ENCODE assay signal across 8 cellular contexts in the genomic region with DNA sequence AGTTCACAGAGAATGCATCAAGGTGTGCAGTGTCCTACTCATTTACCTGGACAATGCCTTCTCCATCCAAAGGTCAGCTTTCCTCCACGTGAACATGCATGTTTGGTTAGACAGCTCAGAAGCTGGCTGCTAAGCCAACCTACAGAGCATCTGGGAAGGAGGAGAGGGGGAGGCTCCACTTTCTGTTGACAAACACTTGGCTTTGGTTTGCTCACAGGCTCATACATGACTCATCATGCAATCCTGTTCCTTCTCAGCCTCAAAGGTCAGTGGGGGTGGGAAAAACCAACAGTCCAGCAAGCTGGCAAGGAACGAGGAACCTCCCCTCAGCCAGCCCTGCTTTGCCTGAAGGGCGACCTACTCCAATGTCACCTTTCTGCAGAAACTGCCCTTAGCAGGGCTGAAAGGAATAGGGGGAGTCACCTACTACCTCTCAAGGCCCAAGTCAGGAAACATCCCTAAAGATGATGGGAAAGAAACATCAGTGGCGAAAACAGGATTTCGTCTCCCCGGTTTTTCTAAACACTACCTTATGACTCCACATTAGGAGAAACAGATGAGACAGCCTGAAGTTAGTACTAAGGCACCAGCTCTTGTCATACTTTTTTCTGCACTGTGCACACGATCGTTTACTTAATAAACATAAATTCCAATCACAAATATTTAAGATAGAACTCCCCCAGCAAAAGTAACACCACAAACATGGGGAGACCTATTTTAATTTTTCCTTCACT. TPM values are rescaled to one million over a fixed set of nuclear protein-coding genes. Genes with fewer than 3 reads are reported as not detected.
DNase-seq lines count a peak whose midpoint lies in the region; ATAC-seq and TF ChIP-seq lines count a peak whose summit lies in the region.

No MANE protein-coding gene starts in this region.

- H3K4me1 ChIP-seq in BE2C (peaks cover 6% of the 10 kb centered on the region), lung (ENCODE audit: control insufficient read depth in 2 of 2, insufficient read depth in 2 of 2, low read length in 2 of 2) (peaks cover 0 to 2% of the 10 kb centered on the region in 2 donors)

- H3K36me3 ChIP-seq in BE2C (no peaks in the 10 kb centered on the region), MG63 (no peaks in the 10 kb centered on the region), lung (ENCODE audit: control insufficient read depth in 2 of 2, insufficient read depth in 2 of 2, low read length in 2 of 2) (peaks cover 8 to 14% of the 10 kb centered on the region in 2 donors)

- no peak overlapping the region for H3K27ac Mint-ChIP-seq in natural killer cell treated with Interleukin-12 subunit alpha and Interleukin-12 subunit beta and Interleukin-15 and Interleukin-18, amount 100 ng/mL, for 72 hours

- no peak overlapping the region for H3K4me3 ChIP-seq in BE2C (ENCODE audit: low read depth, low read length)
- no peak overlapping the region for H3K4me3 ChIP-seq in MG63
- H3K4me3 ChIP-seq in lung, result no peak overlapping the region

- H3K27me3 ChIP-seq in BE2C (no peaks in the 10 kb centered on the region), MG63 (no peaks in the 10 kb centered on the region), lung (ENCODE audit: control insufficient read depth, insufficient read depth) (no peaks in the 10 kb centered on the region)

- ATAC-seq in lung (ENCODE audit: insufficient read depth, low FRiP score), result peak; percentile 97
- ATAC-seq in natural killer cell treated with Interleukin-12 subunit alpha and Interleukin-12 subunit beta and Interleukin-15 and Interleukin-18, amount 100 ng/mL, for 72 hours, result no peak
- no peak for ATAC-seq in GM21717 (IDR thresholded peaks at IDR 0.05; ENCODE audit: unreplicated experiment)
- ATAC-seq in HG03442 (IDR thresholded peaks at IDR 0.05; ENCODE audit: unreplicated experiment), result no peak
- no peak for ATAC-seq in HG03039 (IDR thresholded peaks at IDR 0.05; ENCODE audit: unreplicated experiment)

- DNase-seq in BE2C (peak; percentile 40), MG63 (peak; percentile 73), brain pericyte (ENCODE audit: low read depth, low spot score) (peak; percentile 86), lung (ENCODE audit: low spot score) (peak; percentile 78)
- no peak for DNase-seq in natural killer cell treated with Interleukin-12 subunit alpha and Interleukin-12 subunit beta and Interleukin-15 and Interleukin-18, amount 100 ng/mL, for 72 hours (ENCODE audit: low spot score)

- WGBS in lung, 2 donors, result 70 to 73% methylated on average over 8 of the region's 8 CpGs

- H3K9me3 ChIP-seq in BE2C (no peaks in the 10 kb centered on the region; the same call in 1 of the 2 replicates), MG63 (no peaks in the 10 kb centered on the region), lung (ENCODE audit: control insufficient read depth in 2 of 2, insufficient read depth in 1 of 2, low read length in 1 of 2) (no peaks in the 10 kb centered on the region)

- peaks cover 12 to 13% of the 10 kb centered on the region in 2 donors for H3K4me1 Mint-ChIP-seq in natural killer cell treated with Interleukin-12 subunit alpha and Interleukin-12 subunit beta and Interleukin-15 and Interleukin-18, amount 100 ng/mL, for 72 hours (ENCODE audit: low read depth in 2 of 2)

- no peak overlapping the region for H3K4me3 Mint-ChIP-seq in natural killer cell treated with Interleukin-12 subunit alpha and Interleukin-12 subunit beta and Interleukin-15 and Interleukin-18, amount 100 ng/mL, for 72 hours

- H3K27ac ChIP-seq in lung (ENCODE audit: low read depth in 1 of 2, low read length in 1 of 2), result peak overlapping the region in 1 of 2 donors; percentile 67

- no peaks in the 10 kb centered on the region for H3K9me3 Mint-ChIP-seq in natural killer cell treated with Interleukin-12 subunit alpha and Interleukin-12 subunit beta and Interleukin-15 and Interleukin-18, amount 100 ng/mL, for 72 hours

- peaks cover 4% of the 10 kb centered on the region for H3K36me3 Mint-ChIP-seq in natural killer cell treated with Interleukin-12 subunit alpha and Interleukin-12 subunit beta and Interleukin-15 and Interleukin-18, amount 100 ng/mL, for 72 hours

- TF ChIP-seq CTCF in BE2C (IDR thresholded peaks at IDR 0.05; ENCODE audit: low read depth, low read length) (no peak), lung (IDR thresholded peaks at IDR 0.05; ENCODE audit: control extremely low read depth, extremely low read depth) (no peak)

- no peaks in the 10 kb centered on the region for H3K27me3 Mint-ChIP-seq in natural killer cell treated with Interleukin-12 subunit alpha and Interleukin-12 subunit beta and Interleukin-15 and Interleukin-18, amount 100 ng/mL, for 72 hours

RNA-seq across cellular contexts. Expression of a gene that starts 37.9 kb away (rescaled TPM):
- polyA plus RNA-seq in BE2C (2012; ENCODE audit: insufficient read depth, insufficient read length, low read depth), result 1.9 TPM
- total RNA-seq in MG63 (2014; rRNA removed; shearing (Covaris generic); ENCODE audit: low replicate concordance), result 14.4 and 28.9 TPM in 2 replicates
- 10 to 100 TPM; 33.5 to 47.4 TPM for total RNA-seq in lung
- 1 to 10 TPM; 1.8 to 7.7 TPM for polyA plus RNA-seq in lung
- 10 to 100 TPM; 11.5 to 23.7 TPM for total RNA-seq in natural killer cell treated with Interleukin-12 subunit alpha and Interleukin-12 subunit beta and Interleukin-15 and Interleukin-18, amount 100 ng/mL, for 72 hours
